In genomic region chr13:37869506-37869755, GRCh38 we compare ENCODE assay signal across 1 cellular context.
TF ChIP-seq lines count a peak whose summit lies in the region.

No MANE protein-coding gene starts in this region.

TF ChIP-seq in IMR-90, 13 proteins besides CTCF, POLR2A, EP300 and RAD21:
- TF ChIP-seq CHD1 (IDR thresholded peaks at IDR 0.05; ENCODE audit: low read depth, low read length) = no peak
